ENCODE assay signal across 10 cellular contexts in genomic region chr1:65020774-65021173, GRCh38. TPM values are rescaled to one million over a fixed set of nuclear protein-coding genes. Genes with fewer than 3 reads are reported as not detected.
A peak's percentile ranks its signal among the peaks of the same experiment; 100 is the strongest.
DNase-seq lines count a peak whose midpoint lies in the region; ATAC-seq and TF ChIP-seq lines count a peak whose summit lies in the region.
"Had no signal": no experiment of that assay in that cellular context is flagged by ENCODE, and none has a peak within 500 bp of the region (broad histone marks: within the 10 kb centered on the region; RNA-seq: fewer than 3 reads in every experiment).

No MANE protein-coding gene starts in this region.

- H3K4me3 Mint-ChIP-seq in CD8-positive, alpha-beta T cell: no peak overlapping the region

- TF ChIP-seq CTCF in foreskin fibroblast (IDR thresholded peaks at IDR 0.05; ENCODE audit: low read depth, low read length): peak; percentile 42
- no peak for TF ChIP-seq CTCF in CD8-positive, alpha-beta T cell (IDR thresholded peaks at IDR 0.05)

- no peak overlapping the region for H3K27ac ChIP-seq in CD8-positive, alpha-beta T cell (ENCODE audit: low read depth, low read length)

- H3K36me3 ChIP-seq in CD8-positive, alpha-beta T cell (ENCODE audit: insufficient read depth, low read length): no peaks in the 10 kb centered on the region

- no peaks in the 10 kb centered on the region for H3K9me3 Mint-ChIP-seq in CD8-positive, alpha-beta T cell

- peaks cover 6% of the 10 kb centered on the region for H3K36me3 Mint-ChIP-seq in CD8-positive, alpha-beta T cell

- DNase-seq in DMS 273 (lab: John Stamatoyannopoulos, UW; ENCODE audit: unreplicated experiment): peak; percentile 16
- no peak for DNase-seq in DMS 273 treated with DMSO at 0.1 percent for 48 hours (lab: John Stamatoyannopoulos, UW)
- peak; percentile 26 for DNase-seq in RKO (ENCODE audit: low spot score)
- peak in 1 of 2 donors; percentile 35 for DNase-seq in foreskin fibroblast
- no peak for DNase-seq in sciatic nerve (ENCODE audit: low spot score)
- no peak for DNase-seq in activated CD4-positive, alpha-beta T cell treated with anti-CD3 and anti-CD28 coated beads, Interleukin-2, amount 50 U/mL, for 48 hours
- no peak for DNase-seq in CD8-positive, alpha-beta T cell
- DNase-seq in activated effector memory CD4-positive, alpha-beta T cell treated with Interleukin-2 at 50 U/mL for 16 hours: no peak
- DNase-seq: 8988T; activated CD4-positive, alpha-beta T cell treated with anti-CD3 and anti-CD28 coated beads for 4 hours had no signal

- no peak overlapping the region for H3K4me3 ChIP-seq in foreskin fibroblast (ENCODE audit: low read depth in 1 of 2, low read length in 2 of 2)
- no peak overlapping the region for H3K4me3 ChIP-seq in CD8-positive, alpha-beta T cell (ENCODE audit: low read depth, low read length)

- POLR2A ChIA-PET in CD8-positive, alpha-beta T cell (lab: Charles Lee): interaction anchor here (0.6 to 1.9 kb wide), 3 partner anchors 15 to 17 kb away, joined by 3 to 5 read pairs (median 4); no protein-coding TSS in a partner anchor

- H3K27ac Mint-ChIP-seq in CD8-positive, alpha-beta T cell: no peak overlapping the region

- H3K27me3 ChIP-seq in CD8-positive, alpha-beta T cell (ENCODE audit: insufficient read depth, low read length): no peaks in the 10 kb centered on the region

- H3K9me3 ChIP-seq in CD8-positive, alpha-beta T cell (ENCODE audit: low read length): no peaks in the 10 kb centered on the region

- CTCF ChIA-PET in CD8-positive, alpha-beta T cell (lab: Charles Lee): interaction anchor here (0.7 to 1.9 kb wide), 8 partner anchors 10 to 87 kb away, joined by 3 to 9 read pairs (median 3); no protein-coding TSS in a partner anchor

- no peaks in the 10 kb centered on the region for H3K4me1 ChIP-seq in CD8-positive, alpha-beta T cell (ENCODE audit: insufficient read depth, low read length)

- H3K27me3 Mint-ChIP-seq in CD8-positive, alpha-beta T cell (ENCODE audit: low read depth): no peaks in the 10 kb centered on the region

- intact Hi-C loops in sciatic nerve (cut with DNase I): no loop called here
- intact Hi-C loops in CD8-positive, alpha-beta T cell (cut with DNase I, micrococcal nuclease): no loop called here

- H3K4me1 Mint-ChIP-seq in CD8-positive, alpha-beta T cell (ENCODE audit: low read depth): peaks cover 7% of the 10 kb centered on the region

- ATAC-seq in sciatic nerve: peak; percentile 73
- no peak for ATAC-seq in CD8-positive, alpha-beta T cell

RNA-seq across cellular contexts. Expression of gene JAK1, which starts 54.4 kb away (rescaled TPM):
- total RNA-seq in sciatic nerve: 90.3 TPM
- total RNA-seq in CD8-positive, alpha-beta T cell: 100 to 1,000 TPM; 280 to 298 TPM

Comparison
In these comparisons a context has a peak if more than half of its experiments do, and no peak if none do; other contexts are left out.
1. DNase-seq: peak in DMS 273 (single experiment) and RKO (single experiment); none in DMS 273 treated with DMSO at 0.1 percent for 48 hours (single experiment), sciatic nerve (single experiment), activated CD4-positive, alpha-beta T cell treated with anti-CD3 and anti-CD28 coated beads, Interleukin-2, amount 50 U/mL, for 48 hours (0 of 2), CD8-positive, alpha-beta T cell (0 of 7) and activated effector memory CD4-positive, alpha-beta T cell treated with Interleukin-2 at 50 U/mL for 16 hours (single experiment).